Comparison of ENCODE assay signal across 1 cellular context in the genomic region with DNA sequence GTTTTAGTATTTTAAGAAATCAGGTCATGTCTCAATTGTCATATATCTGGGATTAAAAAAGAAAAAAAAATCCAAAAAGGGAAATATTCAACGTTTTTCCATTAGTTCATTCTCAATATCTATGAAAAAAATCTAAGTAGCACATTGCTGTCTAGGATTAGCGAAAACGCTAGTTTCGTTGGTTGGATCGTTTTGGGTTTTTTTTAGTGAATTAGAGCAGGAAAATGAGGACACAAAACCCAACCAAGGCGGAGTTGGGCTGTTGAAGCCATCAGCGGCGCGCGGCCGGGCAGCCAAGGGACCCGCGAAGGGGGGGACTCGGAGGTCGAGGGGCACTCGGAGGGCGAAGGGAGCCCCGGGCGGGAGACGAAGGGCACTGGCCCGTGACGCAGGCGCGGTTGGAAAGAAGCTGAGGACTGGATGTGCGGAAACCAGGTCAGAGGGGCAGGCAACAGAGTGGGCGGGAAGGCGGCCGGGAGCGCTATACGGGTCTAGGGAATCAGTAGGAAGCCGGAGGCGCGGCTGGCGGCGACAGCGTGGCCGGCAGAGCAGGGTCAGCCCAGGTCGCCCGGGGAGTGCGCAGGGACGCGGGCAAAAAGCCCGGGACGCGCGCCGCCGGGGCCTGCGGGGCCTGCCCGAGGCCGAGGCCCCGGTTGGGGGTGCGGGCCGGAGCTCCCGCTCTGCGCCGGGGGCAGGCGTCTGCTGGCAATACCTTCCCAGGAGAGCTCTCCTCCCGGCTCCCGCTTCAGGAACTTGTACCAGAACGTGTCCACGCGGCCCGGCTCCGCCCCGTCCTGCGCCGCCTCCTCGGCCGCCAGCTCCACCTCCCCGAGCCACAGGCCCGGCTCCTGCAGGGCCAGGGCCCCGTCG.
TF ChIP-seq lines count a peak whose summit lies in the region.

No MANE protein-coding gene starts in this region.

TF ChIP-seq in HepG2, 621 proteins besides CTCF, POLR2A, EP300 and RAD21 (continued from another document and continues in another):
- TF ChIP-seq, protein P1, sequence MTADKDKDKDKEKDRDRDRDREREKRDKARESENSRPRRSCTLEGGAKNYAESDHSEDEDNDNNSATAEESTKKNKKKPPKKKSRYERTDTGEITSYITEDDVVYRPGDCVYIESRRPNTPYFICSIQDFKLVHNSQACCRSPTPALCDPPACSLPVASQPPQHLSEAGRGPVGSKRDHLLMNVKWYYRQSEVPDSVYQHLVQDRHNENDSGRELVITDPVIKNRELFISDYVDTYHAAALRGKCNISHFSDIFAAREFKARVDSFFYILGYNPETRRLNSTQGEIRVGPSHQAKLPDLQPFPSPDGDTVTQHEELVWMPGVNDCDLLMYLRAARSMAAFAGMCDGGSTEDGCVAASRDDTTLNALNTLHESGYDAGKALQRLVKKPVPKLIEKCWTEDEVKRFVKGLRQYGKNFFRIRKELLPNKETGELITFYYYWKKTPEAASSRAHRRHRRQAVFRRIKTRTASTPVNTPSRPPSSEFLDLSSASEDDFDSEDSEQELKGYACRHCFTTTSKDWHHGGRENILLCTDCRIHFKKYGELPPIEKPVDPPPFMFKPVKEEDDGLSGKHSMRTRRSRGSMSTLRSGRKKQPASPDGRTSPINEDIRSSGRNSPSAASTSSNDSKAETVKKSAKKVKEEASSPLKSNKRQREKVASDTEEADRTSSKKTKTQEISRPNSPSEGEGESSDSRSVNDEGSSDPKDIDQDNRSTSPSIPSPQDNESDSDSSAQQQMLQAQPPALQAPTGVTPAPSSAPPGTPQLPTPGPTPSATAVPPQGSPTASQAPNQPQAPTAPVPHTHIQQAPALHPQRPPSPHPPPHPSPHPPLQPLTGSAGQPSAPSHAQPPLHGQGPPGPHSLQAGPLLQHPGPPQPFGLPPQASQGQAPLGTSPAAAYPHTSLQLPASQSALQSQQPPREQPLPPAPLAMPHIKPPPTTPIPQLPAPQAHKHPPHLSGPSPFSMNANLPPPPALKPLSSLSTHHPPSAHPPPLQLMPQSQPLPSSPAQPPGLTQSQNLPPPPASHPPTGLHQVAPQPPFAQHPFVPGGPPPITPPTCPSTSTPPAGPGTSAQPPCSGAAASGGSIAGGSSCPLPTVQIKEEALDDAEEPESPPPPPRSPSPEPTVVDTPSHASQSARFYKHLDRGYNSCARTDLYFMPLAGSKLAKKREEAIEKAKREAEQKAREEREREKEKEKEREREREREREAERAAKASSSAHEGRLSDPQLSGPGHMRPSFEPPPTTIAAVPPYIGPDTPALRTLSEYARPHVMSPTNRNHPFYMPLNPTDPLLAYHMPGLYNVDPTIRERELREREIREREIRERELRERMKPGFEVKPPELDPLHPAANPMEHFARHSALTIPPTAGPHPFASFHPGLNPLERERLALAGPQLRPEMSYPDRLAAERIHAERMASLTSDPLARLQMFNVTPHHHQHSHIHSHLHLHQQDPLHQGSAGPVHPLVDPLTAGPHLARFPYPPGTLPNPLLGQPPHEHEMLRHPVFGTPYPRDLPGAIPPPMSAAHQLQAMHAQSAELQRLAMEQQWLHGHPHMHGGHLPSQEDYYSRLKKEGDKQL (CRISPR knock-in tag; IDR thresholded peaks at IDR 0.05; ENCODE audit: low read depth) = 0 out of 2 replicates have a peak, but pooled peaks have one; percentile 21
- TF ChIP-seq SRSF1 (optimal IDR thresholded peaks at IDR 0.05; ENCODE audit: low read depth, low read length) = peak; percentile 89
- TF ChIP-seq SOX6 (IDR thresholded peaks at IDR 0.05) = no peak
- peak; percentile 83 for TF ChIP-seq SOX6 (CRISPR knock-in tag; IDR thresholded peaks at IDR 0.05)
- no peak for TF ChIP-seq THYN1 (CRISPR knock-in tag; IDR thresholded peaks at IDR 0.05; ENCODE audit: borderline replicate concordance, low read depth)
- TF ChIP-seq ZNF652 (CRISPR knock-in tag; IDR thresholded peaks at IDR 0.05; ENCODE audit: borderline replicate concordance, low read depth) = no peak
- TF ChIP-seq NFIC (IDR thresholded peaks at IDR 0.05; ENCODE audit: low read length) = no peak
- no peak for TF ChIP-seq ARHGAP35 (CRISPR knock-in tag; IDR thresholded peaks at IDR 0.05; ENCODE audit: borderline replicate concordance)
- 0 out of 2 replicates have a peak, but pooled peaks have one; percentile 67 for TF ChIP-seq NFKBIZ (CRISPR knock-in tag; IDR thresholded peaks at IDR 0.05)
- peak; percentile 86; the same call in 1 of the 2 replicates for TF ChIP-seq ZFP90 (CRISPR knock-in tag; IDR thresholded peaks at IDR 0.05; ENCODE audit: borderline replicate concordance)
- 0 out of 2 replicates have a peak, but pooled peaks have one; percentile 15 for TF ChIP-seq ZSCAN21 (CRISPR knock-in tag; IDR thresholded peaks at IDR 0.05; ENCODE audit: borderline replicate concordance)
- peak; percentile 49 for TF ChIP-seq NFYB (CRISPR knock-in tag; IDR thresholded peaks at IDR 0.05)
- no peak for TF ChIP-seq ZSCAN9 (CRISPR knock-in tag; IDR thresholded peaks at IDR 0.05; ENCODE audit: borderline replicate concordance)
- peak; percentile 60 for TF ChIP-seq ZNF329 (CRISPR knock-in tag; IDR thresholded peaks at IDR 0.05; ENCODE audit: low read depth)
- no peak for TF ChIP-seq SMARCC2 (IDR thresholded peaks at IDR 0.05)
- no peak; the same call in 1 of the 2 replicates for TF ChIP-seq ZSCAN31 (CRISPR knock-in tag; IDR thresholded peaks at IDR 0.05; ENCODE audit: low read depth)
- TF ChIP-seq ZNF572 (CRISPR knock-in tag; IDR thresholded peaks at IDR 0.05) = no peak
- TF ChIP-seq HNF4A (CRISPR knock-in tag; IDR thresholded peaks at IDR 0.05) = peak; percentile 72
- TF ChIP-seq HNRNPUL1 (IDR thresholded peaks at IDR 0.05; ENCODE audit: low read depth, low read length) = no peak
- 0 out of 2 replicates have a peak, but pooled peaks have one; percentile 22 for TF ChIP-seq ZNF414 (CRISPR knock-in tag; IDR thresholded peaks at IDR 0.05)
- TF ChIP-seq SALL1 (CRISPR knock-in tag; IDR thresholded peaks at IDR 0.05) = peak; percentile 96
- TF ChIP-seq ZNF546 (CRISPR knock-in tag; conservative IDR thresholded peaks at IDR 0.05) = no peak
- peak; percentile 62; the same call in 1 of the 2 replicates for TF ChIP-seq ZBTB38 (CRISPR knock-in tag; IDR thresholded peaks at IDR 0.05)
- peak; percentile 77 for TF ChIP-seq ZNF431 (CRISPR knock-in tag; IDR thresholded peaks at IDR 0.05; ENCODE audit: borderline replicate concordance, low read depth)
- TF ChIP-seq, protein P2, sequence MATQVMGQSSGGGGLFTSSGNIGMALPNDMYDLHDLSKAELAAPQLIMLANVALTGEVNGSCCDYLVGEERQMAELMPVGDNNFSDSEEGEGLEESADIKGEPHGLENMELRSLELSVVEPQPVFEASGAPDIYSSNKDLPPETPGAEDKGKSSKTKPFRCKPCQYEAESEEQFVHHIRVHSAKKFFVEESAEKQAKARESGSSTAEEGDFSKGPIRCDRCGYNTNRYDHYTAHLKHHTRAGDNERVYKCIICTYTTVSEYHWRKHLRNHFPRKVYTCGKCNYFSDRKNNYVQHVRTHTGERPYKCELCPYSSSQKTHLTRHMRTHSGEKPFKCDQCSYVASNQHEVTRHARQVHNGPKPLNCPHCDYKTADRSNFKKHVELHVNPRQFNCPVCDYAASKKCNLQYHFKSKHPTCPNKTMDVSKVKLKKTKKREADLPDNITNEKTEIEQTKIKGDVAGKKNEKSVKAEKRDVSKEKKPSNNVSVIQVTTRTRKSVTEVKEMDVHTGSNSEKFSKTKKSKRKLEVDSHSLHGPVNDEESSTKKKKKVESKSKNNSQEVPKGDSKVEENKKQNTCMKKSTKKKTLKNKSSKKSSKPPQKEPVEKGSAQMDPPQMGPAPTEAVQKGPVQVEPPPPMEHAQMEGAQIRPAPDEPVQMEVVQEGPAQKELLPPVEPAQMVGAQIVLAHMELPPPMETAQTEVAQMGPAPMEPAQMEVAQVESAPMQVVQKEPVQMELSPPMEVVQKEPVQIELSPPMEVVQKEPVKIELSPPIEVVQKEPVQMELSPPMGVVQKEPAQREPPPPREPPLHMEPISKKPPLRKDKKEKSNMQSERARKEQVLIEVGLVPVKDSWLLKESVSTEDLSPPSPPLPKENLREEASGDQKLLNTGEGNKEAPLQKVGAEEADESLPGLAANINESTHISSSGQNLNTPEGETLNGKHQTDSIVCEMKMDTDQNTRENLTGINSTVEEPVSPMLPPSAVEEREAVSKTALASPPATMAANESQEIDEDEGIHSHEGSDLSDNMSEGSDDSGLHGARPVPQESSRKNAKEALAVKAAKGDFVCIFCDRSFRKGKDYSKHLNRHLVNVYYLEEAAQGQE (IDR thresholded peaks at IDR 0.05; ENCODE audit: borderline replicate concordance in 1 of 2, low read depth in 1 of 2, low read length in 2 of 2) = no peak; a peak in 1 of 4 replicates
- peak; percentile 71; the same call in 1 of the 2 replicates for TF ChIP-seq ZNF839 (CRISPR knock-in tag; IDR thresholded peaks at IDR 0.05; ENCODE audit: borderline replicate concordance)
- TF ChIP-seq EHMT2 (IDR thresholded peaks at IDR 0.05; ENCODE audit: borderline replicate concordance, low read depth, low read length) = no peak
- TF ChIP-seq ZNF737 (CRISPR knock-in tag; IDR thresholded peaks at IDR 0.05; ENCODE audit: borderline replicate concordance) = no peak
- 0 out of 2 replicates have a peak, but pooled peaks have one; percentile 11 for TF ChIP-seq ZNF235 (CRISPR knock-in tag; IDR thresholded peaks at IDR 0.05; ENCODE audit: borderline replicate concordance)
- TF ChIP-seq PRPF4 (IDR thresholded peaks at IDR 0.05; ENCODE audit: low read depth, low read length, poor library complexity, severe bottlenecking) = no peak
- no peak for TF ChIP-seq MAFG (CRISPR knock-in tag; IDR thresholded peaks at IDR 0.05)
- TF ChIP-seq, protein P3, sequence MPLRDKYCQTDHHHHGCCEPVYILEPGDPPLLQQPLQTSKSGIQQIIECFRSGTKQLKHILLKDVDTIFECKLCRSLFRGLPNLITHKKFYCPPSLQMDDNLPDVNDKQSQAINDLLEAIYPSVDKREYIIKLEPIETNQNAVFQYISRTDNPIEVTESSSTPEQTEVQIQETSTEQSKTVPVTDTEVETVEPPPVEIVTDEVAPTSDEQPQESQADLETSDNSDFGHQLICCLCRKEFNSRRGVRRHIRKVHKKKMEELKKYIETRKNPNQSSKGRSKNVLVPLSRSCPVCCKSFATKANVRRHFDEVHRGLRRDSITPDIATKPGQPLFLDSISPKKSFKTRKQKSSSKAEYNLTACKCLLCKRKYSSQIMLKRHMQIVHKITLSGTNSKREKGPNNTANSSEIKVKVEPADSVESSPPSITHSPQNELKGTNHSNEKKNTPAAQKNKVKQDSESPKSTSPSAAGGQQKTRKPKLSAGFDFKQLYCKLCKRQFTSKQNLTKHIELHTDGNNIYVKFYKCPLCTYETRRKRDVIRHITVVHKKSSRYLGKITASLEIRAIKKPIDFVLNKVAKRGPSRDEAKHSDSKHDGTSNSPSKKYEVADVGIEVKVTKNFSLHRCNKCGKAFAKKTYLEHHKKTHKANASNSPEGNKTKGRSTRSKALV (CRISPR knock-in tag; IDR thresholded peaks at IDR 0.05) = peak; percentile 84
- TF ChIP-seq, protein P4, sequence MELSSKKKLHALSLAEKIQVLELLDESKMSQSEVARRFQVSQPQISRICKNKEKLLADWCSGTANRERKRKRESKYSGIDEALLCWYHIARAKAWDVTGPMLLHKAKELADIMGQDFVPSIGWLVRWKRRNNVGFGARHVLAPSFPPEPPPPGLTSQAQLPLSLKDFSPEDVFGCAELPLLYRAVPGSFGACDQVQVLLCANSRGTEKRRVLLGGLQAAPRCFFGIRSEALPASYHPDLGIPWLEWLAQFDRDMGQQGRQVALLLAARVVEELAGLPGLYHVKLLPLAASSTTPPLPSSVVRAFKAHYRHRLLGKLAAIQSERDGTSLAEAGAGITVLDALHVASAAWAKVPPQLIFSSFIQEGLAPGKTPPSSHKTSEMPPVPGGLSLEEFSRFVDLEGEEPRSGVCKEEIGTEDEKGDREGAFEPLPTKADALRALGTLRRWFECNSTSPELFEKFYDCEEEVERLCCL (CRISPR knock-in tag; IDR thresholded peaks at IDR 0.05; ENCODE audit: borderline replicate concordance) = 0 out of 2 replicates have a peak, but pooled peaks have one; percentile 11
- no peak for TF ChIP-seq MIER2 (CRISPR knock-in tag; IDR thresholded peaks at IDR 0.05)
- peak; percentile 69 for TF ChIP-seq DMAP1 (CRISPR knock-in tag; IDR thresholded peaks at IDR 0.05)
- TF ChIP-seq ZNF33B (CRISPR knock-in tag; IDR thresholded peaks at IDR 0.05) = peak; percentile 90
- no peak; the same call in 1 of the 2 replicates for TF ChIP-seq FOXO1 (CRISPR knock-in tag; IDR thresholded peaks at IDR 0.05)
- peak; percentile 69 for TF ChIP-seq CREM (IDR thresholded peaks at IDR 0.05)
- TF ChIP-seq CREM (CRISPR knock-in tag; IDR thresholded peaks at IDR 0.05) = 0 out of 2 replicates have a peak, but pooled peaks have one; percentile 7
- peak; percentile 80 for TF ChIP-seq ZNF574 (CRISPR knock-in tag; IDR thresholded peaks at IDR 0.05)
- peak; percentile 61 for TF ChIP-seq NR2F6 (IDR thresholded peaks at IDR 0.05)
- TF ChIP-seq NR2F6 (CRISPR knock-in tag; IDR thresholded peaks at IDR 0.05) = peak; percentile 87
- peak; percentile 83; the same call in 1 of the 2 replicates for TF ChIP-seq ZNF224 (CRISPR knock-in tag; IDR thresholded peaks at IDR 0.05)
- no peak for TF ChIP-seq REXO4 (CRISPR knock-in tag; IDR thresholded peaks at IDR 0.05; ENCODE audit: borderline replicate concordance)
